In the genomic region with DNA sequence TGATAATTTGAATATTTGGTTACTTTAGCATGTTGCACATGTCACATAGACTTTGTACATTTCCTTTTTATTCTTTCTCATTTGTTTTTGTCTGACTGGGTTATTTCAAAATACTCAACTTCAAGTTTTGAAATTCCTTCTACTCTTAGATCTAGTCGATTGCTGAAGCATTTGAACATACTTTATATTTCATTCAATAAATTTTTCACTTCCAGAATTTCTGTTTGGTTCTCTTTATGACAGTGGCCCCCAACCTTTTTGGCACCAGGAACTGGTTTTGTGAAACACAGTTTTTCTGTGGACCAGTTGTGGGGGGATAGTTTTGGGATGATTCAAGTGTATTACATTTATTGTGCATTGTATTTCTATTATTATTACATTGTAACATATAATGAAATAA, we compare ENCODE assay signal across 11 cellular contexts.
"Had no signal": no experiment of that assay in that cellular context is flagged by ENCODE, and none has a peak within 500 bp of the region (broad histone marks: within the 10 kb centered on the region; RNA-seq: fewer than 3 reads in every experiment).

No MANE protein-coding gene starts in this region.

- H3K9me3 ChIP-seq: HAP-1 had no signal

- DNase-seq: GM23248, GOT3, H7, H9, HCEC 1CT, HFFc6 had no signal

- H3K36me3 ChIP-seq: HAP-1 had no signal

- H3K4me2 ChIP-seq: GM23338 had no signal

- H3K4me1 ChIP-seq: HAP-1 had no signal

- H2AFZ ChIP-seq: GM23248, GM23338 had no signal

- H3K9ac ChIP-seq: GM23248 had no signal

- H3K4me3 ChIP-seq: GM23248, GM23338, HAP-1 had no signal

- H3K27ac ChIP-seq: GM23248 had no signal

- ATAC-seq: GM23338, HCT116 had no signal

- FAIRE-seq: H1, H54 had no signal
